Comparison of ENCODE assay signal across 2 cellular contexts in the genomic region with DNA sequence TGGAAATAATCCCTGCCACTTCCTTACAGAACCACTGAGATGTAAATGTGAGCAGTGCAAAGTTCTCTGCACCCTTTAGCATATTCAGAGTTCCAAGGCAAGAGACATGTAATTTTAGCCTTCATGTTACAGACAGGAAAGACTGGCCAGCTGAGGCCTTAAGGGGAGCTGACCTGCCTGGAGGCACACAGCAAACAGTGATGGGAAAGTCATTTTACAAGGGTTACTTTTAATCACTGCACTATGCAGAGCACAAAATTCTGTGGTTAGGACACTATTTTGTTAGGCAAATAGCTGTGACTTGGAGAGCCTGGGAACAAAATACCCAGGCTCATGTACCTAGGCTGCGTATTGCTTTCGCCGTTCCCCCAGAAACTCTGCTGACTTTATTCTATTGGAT.
TF ChIP-seq lines count a peak whose summit lies in the region.

No MANE protein-coding gene starts in this region.

TF ChIP-seq in GM23338, 12 proteins besides CTCF, POLR2A, EP300 and RAD21 (continues in another document):
- TF ChIP-seq STAT1 (IDR thresholded peaks at IDR 0.05; ENCODE audit: unreplicated experiment) (no peak), ZNF114 (CRISPR knock-in tag; IDR thresholded peaks at IDR 0.05) (no peak), EZH2 (IDR thresholded peaks at IDR 0.05; ENCODE audit: low read depth, unreplicated experiment) (no peak), CREB1 (CRISPR knock-in tag; IDR thresholded peaks at IDR 0.05; ENCODE audit: low read depth) (no peak), ZNF331 (CRISPR knock-in tag; IDR thresholded peaks at IDR 0.05; ENCODE audit: low read depth) (no peak), EZH2phosphoT487 (IDR thresholded peaks at IDR 0.05; ENCODE audit: unreplicated experiment) (no peak), NANOG (IDR thresholded peaks at IDR 0.05; ENCODE audit: borderline replicate concordance) (no peak), POLR2AphosphoS5 (IDR thresholded peaks at IDR 0.05; ENCODE audit: low read depth) (no peak)
- TF ChIP-seq, protein P1, sequence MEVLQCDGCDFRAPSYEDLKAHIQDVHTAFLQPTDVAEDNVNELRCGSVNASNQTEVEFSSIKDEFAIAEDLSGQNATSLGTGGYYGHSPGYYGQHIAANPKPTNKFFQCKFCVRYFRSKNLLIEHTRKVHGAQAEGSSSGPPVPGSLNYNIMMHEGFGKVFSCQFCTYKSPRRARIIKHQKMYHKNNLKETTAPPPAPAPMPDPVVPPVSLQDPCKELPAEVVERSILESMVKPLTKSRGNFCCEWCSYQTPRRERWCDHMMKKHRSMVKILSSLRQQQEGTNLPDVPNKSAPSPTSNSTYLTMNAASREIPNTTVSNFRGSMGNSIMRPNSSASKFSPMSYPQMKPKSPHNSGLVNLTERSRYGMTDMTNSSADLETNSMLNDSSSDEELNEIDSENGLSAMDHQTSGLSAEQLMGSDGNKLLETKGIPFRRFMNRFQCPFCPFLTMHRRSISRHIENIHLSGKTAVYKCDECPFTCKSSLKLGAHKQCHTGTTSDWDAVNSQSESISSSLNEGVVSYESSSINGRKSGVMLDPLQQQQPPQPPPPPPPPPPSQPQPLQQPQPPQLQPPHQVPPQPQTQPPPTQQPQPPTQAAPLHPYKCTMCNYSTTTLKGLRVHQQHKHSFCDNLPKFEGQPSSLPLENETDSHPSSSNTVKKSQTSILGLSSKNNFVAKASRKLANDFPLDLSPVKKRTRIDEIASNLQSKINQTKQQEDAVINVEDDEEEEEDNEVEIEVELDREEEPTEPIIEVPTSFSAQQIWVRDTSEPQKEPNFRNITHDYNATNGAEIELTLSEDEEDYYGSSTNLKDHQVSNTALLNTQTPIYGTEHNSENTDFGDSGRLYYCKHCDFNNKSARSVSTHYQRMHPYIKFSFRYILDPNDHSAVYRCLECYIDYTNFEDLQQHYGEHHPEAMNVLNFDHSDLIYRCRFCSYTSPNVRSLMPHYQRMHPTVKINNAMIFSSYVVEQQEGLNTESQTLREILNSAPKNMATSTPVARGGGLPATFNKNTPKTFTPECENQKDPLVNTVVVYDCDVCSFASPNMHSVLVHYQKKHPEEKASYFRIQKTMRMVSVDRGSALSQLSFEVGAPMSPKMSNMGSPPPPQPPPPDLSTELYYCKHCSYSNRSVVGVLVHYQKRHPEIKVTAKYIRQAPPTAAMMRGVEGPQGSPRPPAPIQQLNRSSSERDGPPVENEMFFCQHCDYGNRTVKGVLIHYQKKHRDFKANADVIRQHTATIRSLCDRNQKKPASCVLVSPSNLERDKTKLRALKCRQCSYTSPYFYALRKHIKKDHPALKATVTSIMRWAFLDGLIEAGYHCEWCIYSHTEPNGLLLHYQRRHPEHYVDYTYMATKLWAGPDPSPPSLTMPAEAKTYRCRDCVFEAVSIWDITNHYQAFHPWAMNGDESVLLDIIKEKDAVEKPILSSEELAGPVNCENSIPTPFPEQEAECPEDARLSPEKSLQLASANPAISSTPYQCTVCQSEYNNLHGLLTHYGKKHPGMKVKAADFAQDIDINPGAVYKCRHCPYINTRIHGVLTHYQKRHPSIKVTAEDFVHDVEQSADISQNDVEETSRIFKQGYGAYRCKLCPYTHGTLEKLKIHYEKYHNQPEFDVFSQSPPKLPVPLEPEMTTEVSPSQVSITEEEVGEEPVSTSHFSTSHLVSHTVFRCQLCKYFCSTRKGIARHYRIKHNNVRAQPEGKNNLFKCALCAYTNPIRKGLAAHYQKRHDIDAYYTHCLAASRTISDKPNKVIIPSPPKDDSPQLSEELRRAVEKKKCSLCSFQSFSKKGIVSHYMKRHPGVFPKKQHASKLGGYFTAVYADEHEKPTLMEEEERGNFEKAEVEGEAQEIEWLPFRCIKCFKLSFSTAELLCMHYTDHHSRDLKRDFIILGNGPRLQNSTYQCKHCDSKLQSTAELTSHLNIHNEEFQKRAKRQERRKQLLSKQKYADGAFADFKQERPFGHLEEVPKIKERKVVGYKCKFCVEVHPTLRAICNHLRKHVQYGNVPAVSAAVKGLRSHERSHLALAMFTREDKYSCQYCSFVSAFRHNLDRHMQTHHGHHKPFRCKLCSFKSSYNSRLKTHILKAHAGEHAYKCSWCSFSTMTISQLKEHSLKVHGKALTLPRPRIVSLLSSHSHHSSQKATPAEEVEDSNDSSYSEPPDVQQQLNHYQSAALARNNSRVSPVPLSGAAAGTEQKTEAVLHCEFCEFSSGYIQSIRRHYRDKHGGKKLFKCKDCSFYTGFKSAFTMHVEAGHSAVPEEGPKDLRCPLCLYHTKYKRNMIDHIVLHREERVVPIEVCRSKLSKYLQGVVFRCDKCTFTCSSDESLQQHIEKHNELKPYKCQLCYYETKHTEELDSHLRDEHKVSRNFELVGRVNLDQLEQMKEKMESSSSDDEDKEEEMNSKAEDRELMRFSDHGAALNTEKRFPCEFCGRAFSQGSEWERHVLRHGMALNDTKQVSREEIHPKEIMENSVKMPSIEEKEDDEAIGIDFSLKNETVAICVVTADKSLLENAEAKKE (CRISPR knock-in tag; IDR thresholded peaks at IDR 0.05) = no peak
- TF ChIP-seq, protein P2, sequence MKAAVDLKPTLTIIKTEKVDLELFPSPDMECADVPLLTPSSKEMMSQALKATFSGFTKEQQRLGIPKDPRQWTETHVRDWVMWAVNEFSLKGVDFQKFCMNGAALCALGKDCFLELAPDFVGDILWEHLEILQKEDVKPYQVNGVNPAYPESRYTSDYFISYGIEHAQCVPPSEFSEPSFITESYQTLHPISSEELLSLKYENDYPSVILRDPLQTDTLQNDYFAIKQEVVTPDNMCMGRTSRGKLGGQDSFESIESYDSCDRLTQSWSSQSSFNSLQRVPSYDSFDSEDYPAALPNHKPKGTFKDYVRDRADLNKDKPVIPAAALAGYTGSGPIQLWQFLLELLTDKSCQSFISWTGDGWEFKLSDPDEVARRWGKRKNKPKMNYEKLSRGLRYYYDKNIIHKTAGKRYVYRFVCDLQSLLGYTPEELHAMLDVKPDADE (IDR thresholded peaks at IDR 0.05) = no peak

TF ChIP-seq in GM12878, 131 proteins besides CTCF, POLR2A, EP300 and RAD21:
- peak; percentile 53; the same call in 1 of the 3 replicates for TF ChIP-seq POU2F2 (IDR thresholded peaks at IDR 0.05; ENCODE audit: borderline replicate concordance, low read depth, low read length)
- 0 out of 2 replicates have a peak, but pooled peaks have one; percentile 23 for TF ChIP-seq SPI1 (IDR thresholded peaks at IDR 0.05; ENCODE audit: borderline replicate concordance, insufficient read depth, low read depth, low read length)
- peak; percentile 65 for TF ChIP-seq RUNX3 (IDR thresholded peaks at IDR 0.05; ENCODE audit: low read length)
- no peak for TF ChIP-seq KAT2A (conservative IDR thresholded peaks at IDR 0.05; ENCODE audit: control insufficient read depth, low read depth, low read length)
- TF ChIP-seq SUPT20H (IDR thresholded peaks at IDR 0.05; ENCODE audit: borderline replicate concordance, control insufficient read depth, low read depth, low read length) = no peak
- no peak for TF ChIP-seq MTA2 (IDR thresholded peaks at IDR 0.05; ENCODE audit: low read depth)
- TF ChIP-seq, protein P3, sequence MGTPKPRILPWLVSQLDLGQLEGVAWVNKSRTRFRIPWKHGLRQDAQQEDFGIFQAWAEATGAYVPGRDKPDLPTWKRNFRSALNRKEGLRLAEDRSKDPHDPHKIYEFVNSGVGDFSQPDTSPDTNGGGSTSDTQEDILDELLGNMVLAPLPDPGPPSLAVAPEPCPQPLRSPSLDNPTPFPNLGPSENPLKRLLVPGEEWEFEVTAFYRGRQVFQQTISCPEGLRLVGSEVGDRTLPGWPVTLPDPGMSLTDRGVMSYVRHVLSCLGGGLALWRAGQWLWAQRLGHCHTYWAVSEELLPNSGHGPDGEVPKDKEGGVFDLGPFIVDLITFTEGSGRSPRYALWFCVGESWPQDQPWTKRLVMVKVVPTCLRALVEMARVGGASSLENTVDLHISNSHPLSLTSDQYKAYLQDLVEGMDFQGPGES (IDR thresholded peaks at IDR 0.05) = no peak
